ENCODE assay signal across 8 cellular contexts in genomic region chr2:42810971-42811865, GRCh38. TPM values are rescaled to one million over a fixed set of nuclear protein-coding genes. Genes with fewer than 3 reads are reported as not detected.
DNase-seq lines count a peak whose midpoint lies in the region; ATAC-seq and TF ChIP-seq lines count a peak whose summit lies in the region.

No MANE protein-coding gene starts in this region.

- H3K36me3 ChIP-seq in subcutaneous abdominal adipose tissue (ENCODE audit: control insufficient read depth in 5 of 5, insufficient read depth in 5 of 5, low read length in 5 of 5), result no peaks in the 10 kb centered on the region

- H3K36me3 Mint-ChIP-seq in HFFc6 (ENCODE audit: low read depth), result peaks cover 7% of the 10 kb centered on the region; the same call in 1 of the 2 replicates
- H3K36me3 Mint-ChIP-seq in naive B cell, result peaks cover 0 to 6% of the 10 kb centered on the region in 2 donors

- H3K27me3 Mint-ChIP-seq in HFFc6 (ENCODE audit: insufficient read depth), result peaks cover 4% of the 10 kb centered on the region
- no peaks in the 10 kb centered on the region for H3K27me3 Mint-ChIP-seq in naive B cell

- H3K9me3 Mint-ChIP-seq in HFFc6 (peaks cover 6% of the 10 kb centered on the region), naive B cell (peaks cover 0 to 2% (median 0%) of the 10 kb centered on the region in 7 donors)

- H3K9ac ChIP-seq in subcutaneous abdominal adipose tissue (ENCODE audit: low read length in 5 of 5), result peak overlapping the region; percentile 56 to 96 (median 89)

- TF ChIP-seq CTCF in HFFc6 (IDR thresholded peaks at IDR 0.05) (no peak), fibroblast of mammary gland (conservative IDR thresholded peaks at IDR 0.05; ENCODE audit: control insufficient read depth, insufficient read depth, low read depth, low read length) (no peak)

- DNase-seq in NCI-H2029 treated with DMSO at 0.1 percent for 48 hours (lab: John Stamatoyannopoulos, UW) (peak; percentile 9), NCI-H2029 (lab: John Stamatoyannopoulos, UW) (no peak), HFFc6 (no peak), NCI-H2171 treated with DMSO at 0.1 percent for 48 hours (lab: John Stamatoyannopoulos, UW) (peak; percentile 85), activated T-helper 1 cell treated with Interleukin-2 at 50 U/mL for 16 hours (ENCODE audit: low read depth) (peak; percentile 36), fibroblast of mammary gland (ENCODE audit: low read depth) (peak; percentile 54), naive B cell (peak; percentile 64)

- H3K27ac ChIP-seq in subcutaneous abdominal adipose tissue (ENCODE audit: low read depth, low read length), result peak overlapping the region; percentile 96

- ATAC-seq in naive B cell (ENCODE audit: low read depth in 2 of 2), result peak; percentile 13 to 17

- peak overlapping the region; percentile 90 for H3K4me3 Mint-ChIP-seq in HFFc6
- H3K4me3 Mint-ChIP-seq in naive B cell, result peak overlapping the region; percentile 95 to 99 (median 98)

- H3K4me3 ChIP-seq in fibroblast of mammary gland (ENCODE audit: control insufficient read depth, low read depth, low read length), result peak overlapping the region; percentile 55
- peak overlapping the region; percentile 65 to 81 (median 80) for H3K4me3 ChIP-seq in subcutaneous abdominal adipose tissue (ENCODE audit: low read depth in 1 of 5, low read length in 5 of 5)

- no peaks in the 10 kb centered on the region for H3K27me3 ChIP-seq in subcutaneous abdominal adipose tissue (ENCODE audit: control insufficient read depth in 5 of 5, insufficient read depth in 4 of 5, low read length in 5 of 5)

- H3K27ac Mint-ChIP-seq in HFFc6, result peak overlapping the region; percentile 98
- peak overlapping the region; percentile 98 to 100 (median 100) for H3K27ac Mint-ChIP-seq in naive B cell

- H3K4me1 ChIP-seq in subcutaneous abdominal adipose tissue (ENCODE audit: control insufficient read depth in 5 of 5, insufficient read depth in 5 of 5, low read length in 5 of 5), result peaks cover 3 to 19% (median 18%) of the 10 kb centered on the region in 5 donors

- H3K9me3 ChIP-seq in subcutaneous abdominal adipose tissue (ENCODE audit: control insufficient read depth in 5 of 5, low read length in 5 of 5), result peaks cover 0 to 2% (median 0%) of the 10 kb centered on the region in 5 donors

- H3K4me1 Mint-ChIP-seq in HFFc6 (ENCODE audit: low read depth) (peaks cover 18% of the 10 kb centered on the region), naive B cell (peaks cover 13 to 17% (median 16%) of the 10 kb centered on the region in 3 donors)

RNA-seq across cellular contexts. Expression of gene HAAO, which starts 18.8 kb away (rescaled TPM):
- total RNA-seq in HFFc6 (2021; fragmentation: NEBNext Ultra II Directional; extraction: Animal tissue kit (Norgen Biotek cat#: 25700)), result under 1 TPM in 4 of 6 experiments, not detected in 2; 0.30 to 0.58 (median 0.47) TPM
- polyA plus RNA-seq in naive B cell (ENCODE audit: low read depth in 6 of 6), result 1 to 10 TPM in 5 of 6 donors, not detected in 1; 3.0 to 6.7 (median 5.2) TPM

RNA-seq across cellular contexts. Expression of gene OXER1, which starts 47.3 kb away (rescaled TPM):
- total RNA-seq in HFFc6 (2021; fragmentation: NEBNext Ultra II Directional; extraction: Animal tissue kit (Norgen Biotek cat#: 25700)), result not detected
- polyA plus RNA-seq in naive B cell (ENCODE audit: low read depth in 6 of 6), result 1 to 10 TPM in 2 of 6 donors, under 1 TPM in 3, not detected in 1; 0.52 to 1.8 (median 0.78) TPM

Comparison
In these comparisons a context has a peak if more than half of its experiments do, and no peak if none do; other contexts are left out.
1. DNase-seq: peak in NCI-H2029 treated with DMSO at 0.1 percent for 48 hours (single experiment), NCI-H2171 treated with DMSO at 0.1 percent for 48 hours (single experiment), activated T-helper 1 cell treated with Interleukin-2 at 50 U/mL for 16 hours (single experiment), fibroblast of mammary gland (single experiment) and naive B cell (single experiment); none in NCI-H2029 (single experiment) and HFFc6 (single experiment).